Comparison of ENCODE assay signal across 1 cellular context in genomic region chr2:12714391-12715221, GRCh38.
TF ChIP-seq lines count a peak whose summit lies in the region.

No MANE protein-coding gene starts in this region.

TF ChIP-seq in endothelial cell of umbilical vein, 7 proteins besides CTCF, POLR2A, EP300 and RAD21:
- TF ChIP-seq EZH2 (IDR thresholded peaks at IDR 0.05; ENCODE audit: borderline replicate concordance, low read depth, low read length, severe bottlenecking): no peak
- TF ChIP-seq FOS (IDR thresholded peaks at IDR 0.05; ENCODE audit: borderline replicate concordance, insufficient read depth, low read length): peak; percentile 64
- TF ChIP-seq MAX (IDR thresholded peaks at IDR 0.05; ENCODE audit: insufficient read depth, insufficient read length): no peak
- no peak for TF ChIP-seq GATA2 (IDR thresholded peaks at IDR 0.05; ENCODE audit: insufficient read depth, insufficient read length, low read depth, low read length)
- no peak for TF ChIP-seq POLR2AphosphoS5 (IDR thresholded peaks at IDR 0.05; ENCODE audit: insufficient read depth, low read depth, low read length)
- no peak for TF ChIP-seq MYC (IDR thresholded peaks at IDR 0.05; ENCODE audit: low read depth, low read length)
- peak; percentile 52 for TF ChIP-seq JUN (IDR thresholded peaks at IDR 0.05; ENCODE audit: borderline replicate concordance, insufficient read depth, insufficient read length, low read depth)
